Comparison of ENCODE assay signal across 8 cellular contexts in the genomic region with DNA sequence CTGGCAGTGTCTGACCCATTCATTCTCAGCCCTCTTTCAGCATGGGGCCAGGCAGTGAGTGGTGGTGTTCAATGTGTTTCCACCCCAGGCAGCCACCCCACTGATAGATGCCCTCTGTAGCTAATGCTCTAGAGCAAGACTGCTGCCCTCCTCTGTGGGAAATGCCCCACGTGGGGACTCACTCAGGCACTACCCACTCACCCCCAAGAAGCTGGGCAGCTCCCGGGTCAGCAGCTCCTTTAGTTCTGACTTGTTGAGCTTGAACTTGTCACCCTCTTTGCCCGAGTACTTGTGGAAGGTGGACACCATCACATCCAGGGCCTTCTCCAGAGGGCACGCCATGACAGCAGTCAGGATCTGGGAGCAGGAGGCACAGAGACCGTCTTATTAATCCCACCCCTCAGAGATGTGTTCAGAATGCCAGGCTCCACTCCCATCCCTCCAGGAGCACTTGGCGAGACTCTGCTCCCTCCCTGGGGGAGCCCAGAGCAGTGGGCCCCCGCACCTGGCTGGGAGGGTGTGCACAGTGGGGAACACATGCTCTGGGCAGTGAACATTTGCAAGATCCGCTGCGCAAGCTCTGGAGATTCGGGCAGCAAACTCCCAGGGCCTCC. TPM values are rescaled to one million over a fixed set of nuclear protein-coding genes. Genes with fewer than 3 reads are reported as not detected.
DNase-seq lines count a peak whose midpoint lies in the region; ATAC-seq and TF ChIP-seq lines count a peak whose summit lies in the region.

No MANE protein-coding gene starts in this region.

- no peaks in the 10 kb centered on the region for H4K20me1 ChIP-seq in IMR-90 (ENCODE audit: insufficient read depth, low read length)

- no peaks in the 10 kb centered on the region for H3K36me3 ChIP-seq in A673 (ENCODE audit: insufficient read depth, low read length, poor library complexity, severe bottlenecking)
- no peaks in the 10 kb centered on the region for H3K36me3 ChIP-seq in IMR-90 (ENCODE audit: control insufficient read depth, insufficient read depth, low read length)

- peak overlapping the region; percentile 78 for H2BK5ac ChIP-seq in IMR-90 (ENCODE audit: low read depth, low read length, poor library complexity, severe bottlenecking)

- intact Hi-C loops in A673 (cut with micrococcal nuclease; ENCODE audit: unreplicated experiment) (no loop called here), IMR-90 (cut with micrococcal nuclease) (no loop called here)

- CTCF ChIA-PET in A673 (lab: Charles Lee) (interaction anchor here (0.8 to 1.1 kb wide), 2 partner anchors 11 to 24 kb away, joined by 3 to 5 read pairs; no protein-coding TSS in a partner anchor), IMR-90 (lab: Yijun Ruan, JAX) (interaction anchor here (1.2 to 1.5 kb wide), 2 partner anchors 10 to 11 kb away, joined by 3 to 4 read pairs; no protein-coding TSS in a partner anchor)

- H4K91ac ChIP-seq in IMR-90 (ENCODE audit: insufficient read depth, low read depth, low read length): peak overlapping the region; percentile 94

- peak overlapping the region; percentile 56 for H3K18ac ChIP-seq in IMR-90 (ENCODE audit: low read depth, low read length)

- H3K14ac ChIP-seq in IMR-90 (replicated peaks; ENCODE audit: low read depth, low read length): peak overlapping the region; percentile 99

- peak overlapping the region; percentile 77 for H2BK20ac ChIP-seq in IMR-90 (ENCODE audit: low read depth, low read length)

- peak overlapping the region; percentile 44; the same call in 1 of the 2 replicates for H3K9ac ChIP-seq in IMR-90 (ENCODE audit: low read depth, low read length)

- H3K36me3 Mint-ChIP-seq in nephron (ENCODE audit: low read depth): no peaks in the 10 kb centered on the region

- BruUV-seq in A673 (replicated peaks; lab: Mats Ljungman, UMichigan): TSS peak; percentile 79
- no TSS peak for BruUV-seq in IMR-90 (replicated peaks; lab: Mats Ljungman, UMichigan)

- H3K9me3 Mint-ChIP-seq in nephron: no peaks in the 10 kb centered on the region

- peak overlapping the region; percentile 97 for H2BK120ac ChIP-seq in IMR-90 (ENCODE audit: low read depth, low read length)

- peak overlapping the region; percentile 99 for H3K4ac ChIP-seq in IMR-90 (ENCODE audit: low read depth, low read length)

- no peak for TF ChIP-seq RAD21 in IMR-90 (IDR thresholded peaks at IDR 0.05; ENCODE audit: low read length)

- peaks cover 54% of the 10 kb centered on the region for H3K4me1 ChIP-seq in A673 (ENCODE audit: insufficient read depth, low read length, poor library complexity, severe bottlenecking)
- H3K4me1 ChIP-seq in IMR-90 (ENCODE audit: control insufficient read depth, insufficient read depth, low read length): peaks cover 43% of the 10 kb centered on the region

- peak overlapping the region; percentile 54 for H3K23ac ChIP-seq in IMR-90 (ENCODE audit: low read depth, low read length)

- H4K5ac ChIP-seq in IMR-90 (ENCODE audit: low read depth, low read length): peak overlapping the region; percentile 87

- peak overlapping the region; percentile 98 to 99 (median 98) for H3K27ac Mint-ChIP-seq in nephron

- peak overlapping the region; percentile 79; the same call in 2 of the 3 replicates for H2BK15ac ChIP-seq in IMR-90 (ENCODE audit: low read depth, low read length)

- dilution Hi-C loops in IMR-90 (cut with HindIII; ENCODE audit: low sequenced_read_pairs, unreplicated experiment): no loop called here

- in situ Hi-C loops in IMR-90 (cut with MboI; ENCODE audit: low sequenced_read_pairs) (loop anchor here (25.0 kb wide), 1 partner anchor 418 kb away; the partner anchor contains the start of genes CREB3L4, CRTC2 and SLC39A1), G401 (cut with HindIII; ENCODE audit: low sequenced_read_pairs) (no loop called here)

- peak overlapping the region; percentile 76 to 82 (median 79) for H3K4me3 Mint-ChIP-seq in nephron

- peaks cover 0 to 39% of the 10 kb centered on the region in 2 experiments; a peak in 3 of 4 replicates for H3K79me1 ChIP-seq in IMR-90 (ENCODE audit: low read depth in 1 of 2, low read length in 2 of 2)

- H2AK5ac ChIP-seq in IMR-90 (ENCODE audit: low read depth, low read length): peak overlapping the region; percentile 98

- H3K4me2 ChIP-seq in IMR-90 (ENCODE audit: low read depth, low read length): peak overlapping the region; percentile 6; the same call in 1 of the 2 replicates

- H3K27me3 ChIP-seq in A673 (replicated peaks; ENCODE audit: insufficient read depth, low read depth, low read length, poor library complexity): no peaks in the 10 kb centered on the region
- no peaks in the 10 kb centered on the region for H3K27me3 ChIP-seq in IMR-90 (ENCODE audit: control insufficient read depth, insufficient read depth, low read length)

- H3K27ac ChIP-seq in A673 (ENCODE audit: low read depth, low read length, poor library complexity, severe bottlenecking): peak overlapping the region; percentile 78
- peak overlapping the region; percentile 81 for H3K27ac ChIP-seq in IMR-90 (ENCODE audit: insufficient read depth, low read length)
- peak overlapping the region; percentile 3 for H3K27ac ChIP-seq in cingulate gyrus (ENCODE audit: low read depth, low read length)

- peaks cover 77% of the 10 kb centered on the region for H3K4me1 Mint-ChIP-seq in nephron

- H3K27me3 Mint-ChIP-seq in nephron (ENCODE audit: low read depth): peaks cover 7% of the 10 kb centered on the region

- H3K4me3 ChIP-seq in A673 (ENCODE audit: low read depth, low read length, poor library complexity, severe bottlenecking) (no peak overlapping the region), IMR-90 (ENCODE audit: insufficient read depth, low read depth, low read length) (no peak overlapping the region)

- H2AK9ac ChIP-seq in IMR-90 (replicated peaks; ENCODE audit: low read depth, low read length, poor library complexity): peak overlapping the region; percentile 99

- peak overlapping the region; percentile 82 for H2AFZ ChIP-seq in IMR-90 (replicated peaks; ENCODE audit: low read length, poor library complexity)

- no peak overlapping the region; the same call in 1 of the 2 replicates for H3K56ac ChIP-seq in IMR-90 (ENCODE audit: extremely low read depth, insufficient read depth, low read length)

- POLR2A ChIA-PET in A673 (lab: Charles Lee; ENCODE audit: low non-redundant PET) (interaction anchor here (0.6 kb wide), 1 partner anchor 284 kb away, joined by 3 read pairs; no protein-coding TSS in a partner anchor), IMR-90 (lab: Charles Lee; ENCODE audit: unreplicated experiment) (interaction anchor here (0.7 to 1.8 kb wide), 4 partner anchors 9 to 22 kb away, joined by 3 to 9 read pairs (median 4); partner anchors contain the start of gene S100A6)

- H4K8ac ChIP-seq in IMR-90 (ENCODE audit: low read depth in 2 of 2, low read length in 2 of 2): peak overlapping the region; percentile 74 to 96

- ATAC-seq in IMR-90 (ENCODE audit: low read depth) (no peak; the same call in 1 of the 2 replicates), HG03378 (IDR thresholded peaks at IDR 0.05; ENCODE audit: unreplicated experiment) (no peak)

- TF ChIP-seq POLR2A in IMR-90 (IDR thresholded peaks at IDR 0.05; ENCODE audit: low read depth, low read length): no peak

- WGBS in IMR-90 (ENCODE audit: extremely low coverage in 2 of 2, insufficient read length in 1 of 2), 2 experiments: no CpG with 5 or more reads among the region's 10 CpGs

- no peaks in the 10 kb centered on the region for H3K9me3 ChIP-seq in A673 (ENCODE audit: low read depth, low read length, poor library complexity, severe bottlenecking)
- no peaks in the 10 kb centered on the region for H3K9me3 ChIP-seq in IMR-90 (ENCODE audit: control insufficient read depth, insufficient read depth, low read length)

- DNase-seq in A673 (ENCODE audit: low spot score): no peak
- DNase-seq in IMR-90: no peak
- no peak for DNase-seq in ecto neural progenitor cell (ENCODE audit: low spot score)
- no peak for DNase-seq in G401 (ENCODE audit: low spot score)
- no peak for DNase-seq in activated CD4-positive, CD25-positive, alpha-beta regulatory T cell (lab: John Stamatoyannopoulos, UW)

- no peak for TF ChIP-seq CTCF in A673 (conservative IDR thresholded peaks at IDR 0.05; ENCODE audit: low read depth, low read length)
- TF ChIP-seq CTCF in IMR-90 (conservative IDR thresholded peaks at IDR 0.05; ENCODE audit: low read depth, low read length): no peak
- no peak for TF ChIP-seq CTCF in nephron (IDR thresholded peaks at IDR 0.05; ENCODE audit: unreplicated experiment in 3 of 3)

- H3K9me1 ChIP-seq in IMR-90 (ENCODE audit: insufficient read depth, low read length): peaks cover 55% of the 10 kb centered on the region

TF ChIP-seq in IMR-90, 13 proteins besides CTCF, POLR2A, EP300 and RAD21 (continues in another document):
- no peak for TF ChIP-seq MAZ (IDR thresholded peaks at IDR 0.05; ENCODE audit: borderline replicate concordance, low read depth, low read length)

RNA-seq across cellular contexts. Expression of gene S100A4, which starts 1.0 kb away (rescaled TPM):
- total RNA-seq in A673 (2021) (17.8 and 20.0 TPM in 2 replicates), IMR-90 (2012; rRNA removed) (5.6 and 7.5 TPM in 2 replicates)
- polyA plus RNA-seq in IMR-90 (2012; rRNA removed): 15.0 and 16.6 TPM in 2 replicates
- 17.1 and 25.7 TPM in 2 replicates for polyA plus RNA-seq in IMR-90 (2012; cell fraction: cytosol; rRNA removed)
- polyA plus RNA-seq in IMR-90 (2012; cell fraction: nucleus; rRNA removed; ENCODE audit: low replicate concordance): 3.3 and 5.2 TPM in 2 replicates
- 452 and 453 TPM in 2 replicates for total RNA-seq in G401 (2014; rRNA removed; shearing (Covaris generic))

RNA-seq across cellular contexts. Expression of gene S100A5, which starts 3.8 kb away (rescaled TPM):
- total RNA-seq in A673 (2021) (not detected in 2 replicates), IMR-90 (2012; rRNA removed) (0.56 TPM in 1 of 2 replicates, not detected in the other)
- polyA plus RNA-seq in IMR-90 (2012; rRNA removed): 0.27 and 0.55 TPM in 2 replicates
- 1.1 TPM in 1 of 2 replicates, not detected in the other for polyA plus RNA-seq in IMR-90 (2012; cell fraction: cytosol; rRNA removed)
- polyA plus RNA-seq in IMR-90 (2012; cell fraction: nucleus; rRNA removed; ENCODE audit: low replicate concordance): not detected in 2 replicates
- total RNA-seq in G401 (2014; rRNA removed; shearing (Covaris generic)): 1.5 and 15.4 TPM in 2 replicates

RNA-seq across cellular contexts. Expression of gene S100A3, which starts 4.5 kb away (rescaled TPM):
- total RNA-seq in A673 (2021): 0.61 and 0.99 TPM in 2 replicates
- total RNA-seq in IMR-90 (2012; rRNA removed): 1.4 and 2.9 TPM in 2 replicates
- 4.5 and 6.2 TPM in 2 replicates for polyA plus RNA-seq in IMR-90 (2012; rRNA removed)
- polyA plus RNA-seq in IMR-90 (2012; cell fraction: cytosol; rRNA removed): 5.1 and 8.9 TPM in 2 replicates
- 3.3 and 5.1 TPM in 2 replicates for polyA plus RNA-seq in IMR-90 (2012; cell fraction: nucleus; rRNA removed; ENCODE audit: low replicate concordance)
- total RNA-seq in G401 (2014; rRNA removed; shearing (Covaris generic)): 0.37 and 4.3 TPM in 2 replicates

RNA-seq across cellular contexts. Expression of gene S100A6, which starts 8.8 kb away (rescaled TPM):
- total RNA-seq in A673 (2021) (73.6 and 106 TPM in 2 replicates), IMR-90 (2012; rRNA removed) (373 and 555 TPM in 2 replicates)
- polyA plus RNA-seq in IMR-90 (2012; rRNA removed): 1,755 and 2,394 TPM in 2 replicates
- polyA plus RNA-seq in IMR-90 (2012; cell fraction: cytosol; rRNA removed): 755 and 1,450 TPM in 2 replicates
- polyA plus RNA-seq in IMR-90 (2012; cell fraction: nucleus; rRNA removed; ENCODE audit: low replicate concordance): 227 and 313 TPM in 2 replicates
- 308 and 563 TPM in 2 replicates for total RNA-seq in G401 (2014; rRNA removed; shearing (Covaris generic))

RNA-seq across cellular contexts. Expression of gene S100A2, which starts 21.1 kb away (rescaled TPM):
- total RNA-seq in A673 (2021): 2.4 and 4.5 TPM in 2 replicates
- total RNA-seq in IMR-90 (2012; rRNA removed): 3.6 and 4.4 TPM in 2 replicates
- 7.9 and 9.5 TPM in 2 replicates for polyA plus RNA-seq in IMR-90 (2012; rRNA removed)
- 6.2 and 11.3 TPM in 2 replicates for polyA plus RNA-seq in IMR-90 (2012; cell fraction: cytosol; rRNA removed)
- polyA plus RNA-seq in IMR-90 (2012; cell fraction: nucleus; rRNA removed; ENCODE audit: low replicate concordance): 5.1 TPM in 2 replicates
- 10.6 and 10.8 TPM in 2 replicates for total RNA-seq in G401 (2014; rRNA removed; shearing (Covaris generic))

Comparison
In these comparisons a context has a peak if more than half of its experiments do, and no peak if none do; other contexts are left out.
1. H3K27ac ChIP-seq: peak in every context shown above with its lines; median percentile 81 in IMR-90; 78 in A673; 3 in cingulate gyrus.
2. RNA of gene S100A4, which starts 1.0 kb away (total RNA-seq): 452 to 453 TPM in G401; 17.8 to 20.0 TPM in A673 and 5.6 to 7.5 TPM in IMR-90; every median in the first group is over 10 times any median in the second.